Comparison of ENCODE assay signal across 15 cellular contexts in genomic region chr11:70694371-70694770, GRCh38.
DNase-seq lines count a peak whose midpoint lies in the region; ATAC-seq and TF ChIP-seq lines count a peak whose summit lies in the region.
"Had no signal": no experiment of that assay in that cellular context is flagged by ENCODE, and none has a peak within 500 bp of the region (broad histone marks: within the 10 kb centered on the region; RNA-seq: fewer than 3 reads in every experiment).

No MANE protein-coding gene starts in this region.

- TF ChIP-seq CTCF in dorsolateral prefrontal cortex (IDR thresholded peaks at IDR 0.05 in 54 of 56, conservative IDR thresholded peaks at IDR 0.05 in 2 of 56; ENCODE audit: low read depth in 1 of 56, partially characterized antibody in 56 of 56) (no peak), ovary (IDR thresholded peaks at IDR 0.05) (no peak)

- DNase-seq in NCI-H1694 treated with DMSO at 0.1 percent for 48 hours (lab: John Stamatoyannopoulos, UW) (peak; percentile 56), dorsolateral prefrontal cortex (peak in 6 of 10 donors; percentile 23 to 72 (median 57)), medulla oblongata (ENCODE audit: extremely low spot score) (peak; percentile 60), substantia nigra (lab: John Stamatoyannopoulos, UW) (peak in 28 of 49 donors; percentile 10 to 68 (median 34)), ovary (no peak)
- DNase-seq in stimulated activated CD4-positive, alpha-beta T cell treated with anti-CD3 and anti-CD28 coated beads, Interleukin-1b, Interleukin-23, amount 100 ng/mL, for 48 hours: no peak
- DNase-seq: ACHN; CD4-positive, alpha-beta T cell; Kasumi-1; MM.1S; NCI-H1092 treated with DMSO at 0.1 percent for 48 hours; NCI-H187; NCI-H69; SHP77 treated with DMSO at 0.1 percent for 48 hours had no signal

- no peaks in the 10 kb centered on the region for H3K9me3 ChIP-seq in ovary

- intact Hi-C loops in dorsolateral prefrontal cortex (cut with DNase I): no loop called here
- intact Hi-C loops in ovary (cut with DNase I): no loop called here

- H3K4me1 ChIP-seq in ovary (ENCODE audit: insufficient read depth): no peaks in the 10 kb centered on the region

- H3K27me3 ChIP-seq in dorsolateral prefrontal cortex (no peaks in the 10 kb centered on the region), ovary (no peaks in the 10 kb centered on the region)

- WGBS in ovary, 3 donors: 82 to 96% (median 92%) methylated on average over 1 of the region's 1 CpG

- TF ChIP-seq EP300 in ovary (IDR thresholded peaks at IDR 0.05): no peak

- H3K4me3 ChIP-seq in dorsolateral prefrontal cortex: no peak overlapping the region
- no peak overlapping the region for H3K4me3 ChIP-seq in ovary

- no peaks in the 10 kb centered on the region for H3K36me3 ChIP-seq in ovary

- ATAC-seq in HG03521 (IDR thresholded peaks at IDR 0.05; ENCODE audit: unreplicated experiment): no peak

- no peak for TF ChIP-seq POLR2A in ovary (IDR thresholded peaks at IDR 0.05)

- H3K27ac ChIP-seq in dorsolateral prefrontal cortex: peak overlapping the region in 3 of 59 donors; percentile 27 to 60 (median 52)
- no peak overlapping the region for H3K27ac ChIP-seq in substantia nigra (ENCODE audit: low read depth, low read length, poor library complexity, severe bottlenecking)
- H3K27ac ChIP-seq in ovary: no peak overlapping the region

Comparison
In these comparisons a context has a peak if more than half of its experiments do, and no peak if none do; other contexts are left out.
1. DNase-seq: peak in NCI-H1694 treated with DMSO at 0.1 percent for 48 hours (single experiment), dorsolateral prefrontal cortex (6 of 10), medulla oblongata (single experiment) and substantia nigra (28 of 49); none in stimulated activated CD4-positive, alpha-beta T cell treated with anti-CD3 and anti-CD28 coated beads, Interleukin-1b, Interleukin-23, amount 100 ng/mL, for 48 hours (single experiment) and ovary (0 of 5).